In the genomic region with DNA sequence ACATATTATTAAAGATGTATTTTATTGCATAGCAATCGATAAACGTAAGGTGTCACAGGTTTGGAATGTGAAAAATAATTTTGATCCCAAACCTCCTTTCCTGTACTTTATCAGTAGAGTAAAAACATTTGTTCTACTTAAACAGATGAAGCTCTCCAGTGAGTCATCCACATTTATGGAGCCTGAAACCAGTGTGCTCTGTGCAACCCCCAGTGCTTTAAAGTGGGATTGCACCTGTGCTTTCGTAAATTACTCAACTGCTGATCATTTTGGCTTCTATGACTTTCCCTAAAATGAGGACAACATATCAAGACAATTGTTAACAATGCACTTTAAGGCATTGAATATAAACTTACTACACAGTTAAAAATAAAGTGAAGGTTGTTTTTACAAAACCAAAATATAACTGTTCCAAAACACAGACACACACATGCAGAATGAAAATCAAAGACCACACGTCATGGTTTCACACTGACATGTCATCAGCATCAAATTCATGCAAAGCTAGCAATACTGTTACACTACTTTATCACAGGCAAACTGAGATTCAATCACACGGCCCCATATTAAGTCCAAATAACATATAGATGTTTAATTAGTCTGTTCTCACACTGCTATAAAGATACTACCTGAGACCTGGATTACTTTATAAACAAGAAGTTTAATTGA, we compare ENCODE assay signal across 8 cellular contexts. TPM values are rescaled to one million over a fixed set of nuclear protein-coding genes. Genes with fewer than 3 reads are reported as not detected.
A peak's percentile ranks its signal among the peaks of the same experiment; 100 is the strongest.
DNase-seq lines count a peak whose midpoint lies in the region; ATAC-seq and TF ChIP-seq lines count a peak whose summit lies in the region.

No MANE protein-coding gene starts in this region.

- peaks cover 14% of the 10 kb centered on the region for H3K9me3 Mint-ChIP-seq in Caco-2 (ENCODE audit: unreplicated experiment)
- H3K9me3 Mint-ChIP-seq in T-cell: peaks cover 9 to 12% (median 11%) of the 10 kb centered on the region in 3 donors

- H3K27me3 Mint-ChIP-seq in Caco-2 (ENCODE audit: insufficient read depth, unreplicated experiment): no peaks in the 10 kb centered on the region
- H3K27me3 Mint-ChIP-seq in T-cell: no peaks in the 10 kb centered on the region

- POLR2A ChIA-PET in Caco-2 (lab: Charles Lee): interaction anchor here (0.7 kb wide), 1 partner anchor 9 kb away, joined by 3 read pairs; no protein-coding TSS in a partner anchor
- POLR2A ChIA-PET in T-cell (lab: Charles Lee): no interaction called here

- peak; percentile 69 to 71 for TF ChIP-seq CTCF in Caco-2 (IDR thresholded peaks at IDR 0.05; ENCODE audit: insufficient read depth in 1 of 2, low read depth in 1 of 2, low read length in 1 of 2, severe bottlenecking in 1 of 2, unreplicated experiment in 1 of 2)
- peak; percentile 78 for TF ChIP-seq CTCF in foreskin keratinocyte (conservative IDR thresholded peaks at IDR 0.05)

- H3K4me1 ChIP-seq in Caco-2 (no peaks in the 10 kb centered on the region), foreskin keratinocyte (no peaks in the 10 kb centered on the region)

- peaks cover 4% of the 10 kb centered on the region; the same call in 1 of the 2 replicates for H3K9me3 ChIP-seq in Caco-2

- intact Hi-C loops in Caco-2 (cut with micrococcal nuclease; ENCODE audit: unreplicated experiment): no loop called here

- DNase-seq in Caco-2 (peak in 1 of 2 experiments; percentile 35), T-cell (no peak), foreskin keratinocyte (peak in 1 of 2 donors; percentile 60)
- peak; percentile 34 for DNase-seq in stimulated activated CD4-positive, alpha-beta T cell treated with anti-CD3 and anti-CD28 coated beads, Interleukin-4, amount 100 ng/mL, for 24 hours

- no peaks in the 10 kb centered on the region for H3K27me3 ChIP-seq in Caco-2 (replicated peaks; ENCODE audit: control insufficient read depth, insufficient read depth, low read length)
- H3K27me3 ChIP-seq in foreskin keratinocyte: no peaks in the 10 kb centered on the region

- no peak overlapping the region for H3K4me3 ChIP-seq in Caco-2 (ENCODE audit: low read depth, low read length)

- no peak overlapping the region for H3K4me3 Mint-ChIP-seq in Caco-2 (ENCODE audit: unreplicated experiment)
- H3K4me3 Mint-ChIP-seq in T-cell: no peak overlapping the region

- H3K4me1 Mint-ChIP-seq in Caco-2 (ENCODE audit: low read depth, unreplicated experiment) (no peaks in the 10 kb centered on the region), T-cell (peaks cover 6 to 23% (median 21%) of the 10 kb centered on the region in 3 donors)

- H3K36me3 ChIP-seq in Caco-2 (ENCODE audit: control insufficient read depth, insufficient read depth, low read length): peaks cover 5% of the 10 kb centered on the region

- no peak overlapping the region for H3K27ac ChIP-seq in foreskin keratinocyte

- BruUV-seq in Caco-2 (replicated peaks; lab: Mats Ljungman, UMichigan): no TSS peak

- ATAC-seq in HG02852 (IDR thresholded peaks at IDR 0.05; ENCODE audit: unreplicated experiment) (peak; percentile 51), T-cell (replicated peaks in 1 of 4) (peak; percentile 55 to 69 (median 65)), foreskin keratinocyte (peak; percentile 97), GM19324 (IDR thresholded peaks at IDR 0.05; ENCODE audit: low FRiP score, unreplicated experiment) (no peak), HG03378 (IDR thresholded peaks at IDR 0.05; ENCODE audit: unreplicated experiment) (no peak), GM18520 (IDR thresholded peaks at IDR 0.05; ENCODE audit: unreplicated experiment) (no peak)

- CTCF ChIA-PET in Caco-2 (lab: Charles Lee) (interaction anchor here (1.0 kb wide), 1 partner anchor 9 kb away, joined by 3 read pairs; no protein-coding TSS in a partner anchor), T-cell (lab: Charles Lee) (interaction anchor here in 1 of 2 donors (1.0 kb wide), 1 partner anchor 420 kb away, joined by 4 read pairs; no protein-coding TSS in a partner anchor)

- H3K27ac Mint-ChIP-seq in Caco-2 (ENCODE audit: unreplicated experiment): no peak overlapping the region
- no peak overlapping the region for H3K27ac Mint-ChIP-seq in T-cell

- H3K36me3 Mint-ChIP-seq in Caco-2 (ENCODE audit: insufficient read depth, unreplicated experiment) (peaks cover 25% of the 10 kb centered on the region), T-cell (peaks cover 57% of the 10 kb centered on the region)

RNA-seq across cellular contexts. Expression of a gene that starts 9.7 kb away (rescaled TPM):
- total RNA-seq in Caco-2 (2022) (16.5 and 22.9 TPM in 2 replicates), T-cell (10 to 100 TPM; 22.8 to 29.8 (median 28.8) TPM), foreskin keratinocyte (23.2 and 27.5 TPM in 2 replicates)
- 32.6 and 33.5 TPM in 2 replicates for polyA plus RNA-seq in foreskin keratinocyte

Comparison
In these comparisons a context has a peak if more than half of its experiments do, and no peak if none do; other contexts are left out.
1. ATAC-seq: peak in HG02852 (single experiment), T-cell (4 of 4) and foreskin keratinocyte (single experiment); none in GM19324 (single experiment), HG03378 (single experiment) and GM18520 (single experiment).